ENCODE assay signal across 1 cellular context in genomic region chr3:74410276-74410941, GRCh38.
TF ChIP-seq lines count a peak whose summit lies in the region.

No MANE protein-coding gene starts in this region.

TF ChIP-seq in SK-N-SH treated with all-trans-retinoic acid at 6 μM for 48 hours, 23 proteins besides CTCF, POLR2A, EP300 and RAD21 (continued from another document):
- no peak for TF ChIP-seq TSHZ2 (CRISPR knock-in tag; IDR thresholded peaks at IDR 0.05)
- no peak for TF ChIP-seq BACH2 (CRISPR knock-in tag; IDR thresholded peaks at IDR 0.05; ENCODE audit: borderline replicate concordance)
- TF ChIP-seq OSR1 (CRISPR knock-in tag; IDR thresholded peaks at IDR 0.05): no peak
